In the genomic region with DNA sequence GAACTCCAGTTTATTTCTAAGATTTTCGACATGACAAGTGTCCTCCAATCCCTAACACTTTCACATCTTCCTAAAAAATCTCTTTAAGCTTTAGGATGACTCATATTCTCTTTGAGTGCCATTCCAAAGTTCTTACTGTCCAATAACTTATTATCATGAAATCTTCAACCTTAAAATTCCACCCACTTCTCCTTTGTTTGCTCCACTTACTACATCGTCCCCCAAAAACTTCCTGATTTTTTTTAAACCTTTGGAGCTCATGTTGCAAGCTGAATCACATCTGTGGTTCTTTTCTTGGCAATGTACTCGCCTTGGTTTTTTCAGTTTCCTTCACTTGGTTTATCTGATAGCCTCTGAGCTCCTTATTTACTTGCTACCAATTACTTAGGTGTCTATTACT, we compare ENCODE assay signal across 15 cellular contexts. TPM values are rescaled to one million over a fixed set of nuclear protein-coding genes. Genes with fewer than 3 reads are reported as not detected.
A peak's percentile ranks its signal among the peaks of the same experiment; 100 is the strongest.
DNase-seq lines count a peak whose midpoint lies in the region; ATAC-seq, FAIRE-seq and TF ChIP-seq lines count a peak whose summit lies in the region.
"Had no signal": no experiment of that assay in that cellular context is flagged by ENCODE, and none has a peak within 500 bp of the region (broad histone marks: within the 10 kb centered on the region; RNA-seq: fewer than 3 reads in every experiment).

No MANE protein-coding gene starts in this region.

- intact Hi-C loops in natural killer cell (cut with micrococcal nuclease): no loop called here

- no peaks in the 10 kb centered on the region for H4K20me1 ChIP-seq in keratinocyte (ENCODE audit: control insufficient read depth, extremely low read depth, insufficient read depth, low read length)

- peak; percentile 39 for FAIRE-seq in keratinocyte (lab: Jason Lieb, UNC)

- no peaks in the 10 kb centered on the region for H3K36me3 ChIP-seq in keratinocyte (ENCODE audit: control insufficient read depth in 2 of 2, extremely low read depth in 1 of 2, insufficient read depth in 2 of 2, low read length in 2 of 2)
- H3K36me3 ChIP-seq: heart right ventricle had no signal

- peaks cover 23 to 38% of the 10 kb centered on the region in 2 donors for H3K27me3 Mint-ChIP-seq in natural killer cell (ENCODE audit: low read depth in 2 of 2)

- H3K9me1 ChIP-seq in keratinocyte (ENCODE audit: control insufficient read depth, extremely low read depth, insufficient read depth, low read length): no peaks in the 10 kb centered on the region

- no peak for TF ChIP-seq CTCF in AG09309 (IDR thresholded peaks at IDR 0.05; ENCODE audit: control insufficient read depth, insufficient read depth, low read depth, low read length, missing control alignments)
- no peak for TF ChIP-seq CTCF in keratinocyte (optimal IDR thresholded peaks at IDR 0.05 in 1 of 3, IDR thresholded peaks at IDR 0.05 in 1 of 3, conservative IDR thresholded peaks at IDR 0.05 in 1 of 3; ENCODE audit: extremely low read depth in 1 of 3, insufficient read depth in 2 of 3, low read length in 3 of 3)
- TF ChIP-seq CTCF in natural killer cell (IDR thresholded peaks at IDR 0.05): no peak

- H3K9ac ChIP-seq in keratinocyte (ENCODE audit: control insufficient read depth, extremely low read depth, insufficient read depth, low read length): no peak overlapping the region

- H3K4me1 Mint-ChIP-seq in natural killer cell: no peaks in the 10 kb centered on the region
- H3K4me1 Mint-ChIP-seq: stimulated activated effector memory CD8-positive, alpha-beta T cell treated with anti-CD3 and anti-CD28 coated beads, Interleukin-12 subunit alpha, Interleukin-12 subunit beta, amount 100 ng/mL, for 72 hours had no signal

- H3K9me3 ChIP-seq in keratinocyte (ENCODE audit: control insufficient read depth, low read depth, low read length): no peaks in the 10 kb centered on the region
- H3K9me3 ChIP-seq: heart right ventricle had no signal

- H3K27ac ChIP-seq in keratinocyte (ENCODE audit: control insufficient read depth, insufficient read depth, low read length): peak overlapping the region; percentile 27
- H3K27ac ChIP-seq: heart right ventricle had no signal

- DNase-seq in AG09309 (ENCODE audit: low read depth) (peak; percentile 91), HT1080 (ENCODE audit: low read depth) (peak; percentile 93), astrocyte of the hippocampus (ENCODE audit: low read depth, low spot score) (peak; percentile 76), keratinocyte (ENCODE audit: low read depth, low spot score) (peak; percentile 45), natural killer cell (no peak), NCI-H2196 treated with DMSO at 0.1 percent for 48 hours (lab: John Stamatoyannopoulos, UW; ENCODE audit: unreplicated experiment) (no peak)
- DNase-seq in activated CD8-positive, alpha-beta memory T cell treated with anti-CD3 and anti-CD28 coated beads for 24 hours: no peak
- DNase-seq: C1 segment of cervical spinal cord, heart right ventricle, T-helper 9 cell had no signal

- H3K79me2 ChIP-seq in keratinocyte (ENCODE audit: control insufficient read depth, insufficient read depth, low read length): no peaks in the 10 kb centered on the region

- no peak overlapping the region for H3K27ac Mint-ChIP-seq in natural killer cell
- H3K27ac Mint-ChIP-seq: activated naive CD4-positive, alpha-beta T cell treated with anti-CD3 and anti-CD28 coated beads, Interleukin-2, amount 50 U/mL, for 72 hours; stimulated activated effector memory CD8-positive, alpha-beta T cell treated with anti-CD3 and anti-CD28 coated beads, Interleukin-12 subunit alpha, Interleukin-12 subunit beta, amount 100 ng/mL, for 72 hours had no signal

- peaks cover 2% of the 10 kb centered on the region for H3K27me3 ChIP-seq in keratinocyte (ENCODE audit: control insufficient read depth, extremely low read depth, insufficient read depth, low read length)

- H3K36me3 Mint-ChIP-seq in natural killer cell: no peaks in the 10 kb centered on the region
- H3K36me3 Mint-ChIP-seq: activated naive CD4-positive, alpha-beta T cell treated with anti-CD3 and anti-CD28 coated beads, Interleukin-2, amount 50 U/mL, for 72 hours; stimulated activated effector memory CD8-positive, alpha-beta T cell treated with anti-CD3 and anti-CD28 coated beads, Interleukin-12 subunit alpha, Interleukin-12 subunit beta, amount 100 ng/mL, for 72 hours had no signal

- peak overlapping the region; percentile 53 for H3K4me2 ChIP-seq in keratinocyte (ENCODE audit: control insufficient read depth, extremely low read depth, insufficient read depth, low read depth, low read length)

- H3K4me3 Mint-ChIP-seq in natural killer cell: no peak overlapping the region
- H3K4me3 Mint-ChIP-seq: stimulated activated effector memory CD8-positive, alpha-beta T cell treated with anti-CD3 and anti-CD28 coated beads, Interleukin-12 subunit alpha, Interleukin-12 subunit beta, amount 100 ng/mL, for 72 hours had no signal

- H3K9me3 Mint-ChIP-seq in natural killer cell: no peaks in the 10 kb centered on the region
- H3K9me3 Mint-ChIP-seq: activated naive CD4-positive, alpha-beta T cell treated with anti-CD3 and anti-CD28 coated beads, Interleukin-2, amount 50 U/mL, for 72 hours; stimulated activated effector memory CD8-positive, alpha-beta T cell treated with anti-CD3 and anti-CD28 coated beads, Interleukin-12 subunit alpha, Interleukin-12 subunit beta, amount 100 ng/mL, for 72 hours had no signal

- H3K4me3 ChIP-seq in AG09309 (ENCODE audit: control insufficient read depth, low read depth, low read length): no peak overlapping the region
- H3K4me3 ChIP-seq in keratinocyte (ENCODE audit: control insufficient read depth in 2 of 3, extremely low read depth in 1 of 3, insufficient read depth in 2 of 3, low read depth in 1 of 3, low read length in 3 of 3): no peak overlapping the region
- H3K4me3 ChIP-seq: heart right ventricle, lung had no signal

- dilution Hi-C loops in keratinocyte (cut with MboI; ENCODE audit: extremely low pct_ligation_motif_present, low sequenced_read_pairs): no loop called here

- peaks cover 11% of the 10 kb centered on the region for H3K4me1 ChIP-seq in keratinocyte (ENCODE audit: control insufficient read depth, extremely low read depth, insufficient read depth, low read length)

- ATAC-seq in natural killer cell: no peak
- ATAC-seq in HG02763 (IDR thresholded peaks at IDR 0.05; ENCODE audit: unreplicated experiment): no peak
- ATAC-seq: activated naive CD4-positive, alpha-beta T cell treated with anti-CD3 and anti-CD28 coated beads, Interleukin-2, amount 50 U/mL, for 72 hours; heart right ventricle; Panc1; stimulated activated effector memory CD8-positive, alpha-beta T cell treated with anti-CD3 and anti-CD28 coated beads, Interleukin-12 subunit alpha, Interleukin-12 subunit beta, amount 100 ng/mL, for 72 hours had no signal

- H2AFZ ChIP-seq in keratinocyte (ENCODE audit: control insufficient read depth, low read length): no peak overlapping the region

RNA-seq across cellular contexts. Expression of a gene that starts 39.2 kb away (rescaled TPM):
- total RNA-seq in HT1080 (2014; rRNA removed; shearing (Covaris generic)): 8.5 and 9.5 TPM in 2 replicates
- polyA plus RNA-seq in HT1080 (2015; cell fraction: cytosol; rRNA removed): 8.3 and 9.8 TPM in 2 replicates
- 8.7 and 9.0 TPM in 2 replicates for polyA plus RNA-seq in HT1080 (2015; cell fraction: nucleus; rRNA removed)
- polyA plus RNA-seq in keratinocyte: 0.10 to 0.54 TPM (median 0.10 TPM) in 3 replicates
- 0.06 TPM for polyA plus RNA-seq in keratinocyte (2011; ENCODE audit: low read depth)
- polyA plus RNA-seq in keratinocyte (2011; cell fraction: cytosol; rRNA removed): 0.42 and 0.45 TPM in 2 replicates
- polyA plus RNA-seq in keratinocyte (2011; cell fraction: nucleus; rRNA removed): 0.47 and 0.63 TPM in 2 replicates
- 0.11 and 0.15 TPM in 2 replicates for polyA plus RNA-seq in keratinocyte (2012; ENCODE audit: low replicate concordance)
- polyA minus RNA-seq in keratinocyte: 0.10 to 0.46 TPM (median 0.29 TPM) in 3 replicates
- 0.58 TPM for polyA minus RNA-seq in keratinocyte (2011; cell fraction: cytosol; rRNA and poly(A)+ RNA removed)
- polyA minus RNA-seq in keratinocyte (2011; cell fraction: nucleus; rRNA and poly(A)+ RNA removed): 0.53 and 0.85 TPM in 2 replicates
- under 1 TPM in 2 of 3 donors, not detected in 1; 0.07 to 0.43 TPM for total RNA-seq in natural killer cell

Comparison
In these comparisons a context has a peak if more than half of its experiments do, and no peak if none do; other contexts are left out.
1. DNase-seq: peak in AG09309 (single experiment), HT1080 (single experiment), astrocyte of the hippocampus (single experiment) and keratinocyte (single experiment); none in natural killer cell (single experiment), NCI-H2196 treated with DMSO at 0.1 percent for 48 hours (single experiment) and activated CD8-positive, alpha-beta memory T cell treated with anti-CD3 and anti-CD28 coated beads for 24 hours (single experiment).